Comparison of ENCODE assay signal across 10 cellular contexts in genomic region chr12:27732281-27732680, GRCh38. TPM values are rescaled to one million over a fixed set of nuclear protein-coding genes. Genes with fewer than 3 reads are reported as not detected.
A peak's percentile ranks its signal among the peaks of the same experiment; 100 is the strongest.
DNase-seq lines count a peak whose midpoint lies in the region; ATAC-seq, FAIRE-seq and TF ChIP-seq lines count a peak whose summit lies in the region.
"Had no signal": no experiment of that assay in that cellular context is flagged by ENCODE, and none has a peak within 500 bp of the region (broad histone marks: within the 10 kb centered on the region; RNA-seq: fewer than 3 reads in every experiment).

No MANE protein-coding gene starts in this region.

- no peak overlapping the region for H2BK120ac ChIP-seq in IMR-90 (ENCODE audit: low read depth, low read length)

- peaks cover 2 to 14% of the 10 kb centered on the region in 2 experiments for H3K79me1 ChIP-seq in IMR-90 (ENCODE audit: low read depth in 1 of 2, low read length in 2 of 2)

- no peak overlapping the region for H2AK9ac ChIP-seq in IMR-90 (replicated peaks; ENCODE audit: low read depth, low read length, poor library complexity)

- BruUV-seq in IMR-90 (replicated peaks; lab: Mats Ljungman, UMichigan), result no TSS peak

- no peak overlapping the region for H3K9ac ChIP-seq in IMR-90 (ENCODE audit: low read depth, low read length)

- CTCF ChIA-PET in IMR-90 (lab: Yijun Ruan, JAX), result interaction anchor here (0.6 to 2.1 kb wide), 5 partner anchors 14 to 497 kb away, joined by 3 to 11 read pairs (median 4); no protein-coding TSS in a partner anchor

- H3K27ac ChIP-seq in IMR-90 (ENCODE audit: insufficient read depth, low read length) (no peak overlapping the region), small intestine (ENCODE audit: low read depth in 1 of 2, low read length in 1 of 2) (no peak overlapping the region)

- no peaks in the 10 kb centered on the region; the same call in 1 of the 2 replicates for H3K9me1 ChIP-seq in IMR-90 (ENCODE audit: insufficient read depth, low read length)

- no peak overlapping the region for H3K4me2 ChIP-seq in IMR-90 (ENCODE audit: low read depth, low read length)

- intact Hi-C loops in IMR-90 (cut with micrococcal nuclease), result loop anchor here (5.0 to 10.0 kb wide), 2 partner anchors 90 to 1263 kb away; no protein-coding TSS in a partner anchor

- dilution Hi-C loops in IMR-90 (cut with HindIII; ENCODE audit: low sequenced_read_pairs, unreplicated experiment), result no loop called here

- no peak overlapping the region for H2AFZ ChIP-seq in IMR-90 (replicated peaks; ENCODE audit: low read length, poor library complexity)

- peaks cover 18% of the 10 kb centered on the region for H3K36me3 ChIP-seq in IMR-90 (ENCODE audit: control insufficient read depth, insufficient read depth, low read length)
- H3K36me3 ChIP-seq in small intestine (ENCODE audit: control insufficient read depth in 2 of 2, insufficient read depth in 2 of 2, low read length in 2 of 2), result peaks cover 2 to 5% of the 10 kb centered on the region in 2 donors

- POLR2A ChIA-PET in IMR-90 (lab: Charles Lee; ENCODE audit: unreplicated experiment), result interaction anchor here (0.6 kb wide), 2 partner anchors 19 to 433 kb away, joined by 3 to 4 read pairs; no protein-coding TSS in a partner anchor

- H2BK15ac ChIP-seq in IMR-90 (ENCODE audit: low read depth, low read length), result no peak overlapping the region

- peak; percentile 49; the same call in 1 of the 2 replicates for ATAC-seq in IMR-90 (ENCODE audit: low read depth)

- no peaks in the 10 kb centered on the region for H3K27me3 ChIP-seq in IMR-90 (ENCODE audit: control insufficient read depth, insufficient read depth, low read length)
- no peaks in the 10 kb centered on the region for H3K27me3 ChIP-seq in small intestine (ENCODE audit: control insufficient read depth in 2 of 2, insufficient read depth in 2 of 2, low read length in 2 of 2)

- H2AK5ac ChIP-seq in IMR-90 (ENCODE audit: low read depth, low read length), result peak overlapping the region; percentile 10; the same call in 1 of the 2 replicates

- H3K18ac ChIP-seq in IMR-90 (ENCODE audit: low read depth, low read length), result no peak overlapping the region

- FAIRE-seq in small intestine (lab: Jason Lieb, UNC), result no peak

- no peak overlapping the region for H2BK20ac ChIP-seq in IMR-90 (ENCODE audit: low read depth, low read length)

- TF ChIP-seq POLR2A in IMR-90 (IDR thresholded peaks at IDR 0.05; ENCODE audit: low read depth, low read length), result no peak

- no peak overlapping the region for H4K91ac ChIP-seq in IMR-90 (ENCODE audit: insufficient read depth, low read depth, low read length)

- in situ Hi-C loops in IMR-90 (cut with MboI; ENCODE audit: low sequenced_read_pairs), result loop anchor here (5.0 to 25.0 kb wide), 3 partner anchors 215 to 1255 kb away; no protein-coding TSS in a partner anchor

- H4K8ac ChIP-seq in IMR-90 (ENCODE audit: low read depth in 2 of 2, low read length in 2 of 2), result no peak overlapping the region

- no peaks in the 10 kb centered on the region for H3K9me3 ChIP-seq in IMR-90 (ENCODE audit: control insufficient read depth, insufficient read depth, low read length)
- no peaks in the 10 kb centered on the region for H3K9me3 ChIP-seq in small intestine (ENCODE audit: control insufficient read depth, low read depth)

- no peak overlapping the region for H2BK5ac ChIP-seq in IMR-90 (ENCODE audit: low read depth, low read length, poor library complexity, severe bottlenecking)

- TF ChIP-seq CTCF in IMR-90 (conservative IDR thresholded peaks at IDR 0.05; ENCODE audit: low read depth, low read length) (0 out of 2 replicates have a peak, but pooled peaks have one; percentile 15), cardiac fibroblast (IDR thresholded peaks at IDR 0.05; ENCODE audit: low read depth, low read length) (peak; percentile 40)

- no peak overlapping the region for H4K5ac ChIP-seq in IMR-90 (ENCODE audit: low read depth, low read length)

- no peak overlapping the region for H3K14ac ChIP-seq in IMR-90 (replicated peaks; ENCODE audit: low read depth, low read length)

- no peak for TF ChIP-seq RAD21 in IMR-90 (IDR thresholded peaks at IDR 0.05; ENCODE audit: low read length)

- H3K4me3 ChIP-seq in IMR-90 (ENCODE audit: insufficient read depth, low read depth, low read length), result no peak overlapping the region
- H3K4me3 ChIP-seq in cardiac fibroblast (replicated peaks in 1 of 2; ENCODE audit: low read depth in 2 of 2, low read length in 2 of 2), result no peak overlapping the region
- H3K4me3 ChIP-seq in small intestine (ENCODE audit: low read depth in 1 of 2, low read length in 2 of 2), result no peak overlapping the region

- H4K20me1 ChIP-seq in IMR-90 (ENCODE audit: insufficient read depth, low read length), result no peaks in the 10 kb centered on the region

- H3K4ac ChIP-seq in IMR-90 (ENCODE audit: low read depth, low read length), result no peak overlapping the region

- H3K56ac ChIP-seq in IMR-90 (ENCODE audit: extremely low read depth, insufficient read depth, low read length), result no peak overlapping the region

- DNase-seq in SIG-M5 treated with dmso at 0.1 percent for 504 hours (lab: John Stamatoyannopoulos, UW; ENCODE audit: unreplicated experiment) (peak; percentile 34), SIG-M5 (lab: John Stamatoyannopoulos, UW) (no peak), IMR-90 (no peak), cardiac fibroblast (ENCODE audit: low read depth in 2 of 2) (peak in 1 of 2 donors; percentile 22), small intestine (peak; percentile 34), OCI-M1 (lab: John Stamatoyannopoulos, UW) (no peak), NK-92 (lab: John Stamatoyannopoulos, UW; ENCODE audit: unreplicated experiment) (no peak)
- no peak for DNase-seq in activated CD4-positive, alpha-beta T cell treated with anti-CD3 and anti-CD28 coated beads, Interleukin-2, amount 50 U/mL, for 48 hours
- DNase-seq: NCI-H1048 had no signal

- H3K23ac ChIP-seq in IMR-90 (ENCODE audit: low read depth, low read length), result no peak overlapping the region

- WGBS in IMR-90 (ENCODE audit: extremely low coverage in 2 of 2, insufficient read length in 1 of 2), 2 experiments, result no CpG with 5 or more reads among the region's 2 CpGs
- 39 to 65% (median 40%) methylated on average over 2 of the region's 2 CpGs for WGBS in small intestine, 3 donors

- H3K4me1 ChIP-seq in IMR-90 (ENCODE audit: control insufficient read depth, insufficient read depth, low read length) (no peaks in the 10 kb centered on the region), small intestine (ENCODE audit: control insufficient read depth in 2 of 2, insufficient read depth in 1 of 2, low read depth in 1 of 2, low read length in 1 of 2) (no peaks in the 10 kb centered on the region)

TF ChIP-seq in IMR-90, 13 proteins besides CTCF, POLR2A, EP300 and RAD21:
- TF ChIP-seq RCOR1 (IDR thresholded peaks at IDR 0.05; ENCODE audit: insufficient replicate concordance, low read length) (no peak), USF2 (IDR thresholded peaks at IDR 0.05; ENCODE audit: low read depth, low read length) (no peak)
TF ChIP-seq in IMR-90: peak in this region for 0.

RNA-seq across cellular contexts. Expression of gene MRPS35, which starts 21.6 kb away (rescaled TPM):
- total RNA-seq in IMR-90 (2012; rRNA removed), result 27.4 and 46.9 TPM in 2 replicates
- polyA plus RNA-seq in IMR-90 (2012; rRNA removed), result 35.6 and 40.1 TPM in 2 replicates
- 8.1 and 11.7 TPM in 2 replicates for polyA plus RNA-seq in IMR-90 (2012; cell fraction: cytosol; rRNA removed)
- 2.8 and 12.5 TPM in 2 replicates for polyA plus RNA-seq in IMR-90 (2012; cell fraction: nucleus; rRNA removed; ENCODE audit: low replicate concordance)
- polyA plus RNA-seq in small intestine, result 10 to 100 TPM; 45.1 to 84.2 (median 62.4) TPM

RNA-seq across cellular contexts. Expression of gene REP15, which starts 36.0 kb away (rescaled TPM):
- total RNA-seq in IMR-90 (2012; rRNA removed), result 2.2 and 2.5 TPM in 2 replicates
- polyA plus RNA-seq in IMR-90 (2012; rRNA removed) (0.48 and 0.75 TPM in 2 replicates), small intestine (10 to 100 TPM; 17.2 to 58.8 (median 20.5) TPM)
- 0.13 and 0.17 TPM in 2 replicates for polyA plus RNA-seq in IMR-90 (2012; cell fraction: cytosol; rRNA removed)
- polyA plus RNA-seq in IMR-90 (2012; cell fraction: nucleus; rRNA removed; ENCODE audit: low replicate concordance), result 0.21 and 1.1 TPM in 2 replicates
- total RNA-seq: CD4-positive, CD25-positive, alpha-beta regulatory T cell had no signal

RNA-seq across cellular contexts. Expression of gene KLHL42, which starts 47.8 kb away (rescaled TPM):
- total RNA-seq in IMR-90 (2012; rRNA removed), result 28.3 and 33.1 TPM in 2 replicates
- 16.0 and 16.7 TPM in 2 replicates for polyA plus RNA-seq in IMR-90 (2012; rRNA removed)
- polyA plus RNA-seq in IMR-90 (2012; cell fraction: cytosol; rRNA removed), result 5.9 and 12.5 TPM in 2 replicates
- polyA plus RNA-seq in IMR-90 (2012; cell fraction: nucleus; rRNA removed; ENCODE audit: low replicate concordance), result 40.8 and 46.2 TPM in 2 replicates
- 1 to 10 TPM; 2.2 to 6.8 (median 2.4) TPM for polyA plus RNA-seq in small intestine

RNA-seq across cellular contexts. Expression of gene MANSC4, which starts 47.8 kb away (rescaled TPM):
- not detected in 2 replicates for total RNA-seq in IMR-90 (2012; rRNA removed)
- polyA plus RNA-seq in IMR-90 (2012; rRNA removed) (not detected in 2 replicates), small intestine (not detected)
- not detected in 2 replicates for polyA plus RNA-seq in IMR-90 (2012; cell fraction: cytosol; rRNA removed)
- polyA plus RNA-seq in IMR-90 (2012; cell fraction: nucleus; rRNA removed; ENCODE audit: low replicate concordance), result 0.08 TPM in 1 of 2 replicates, not detected in the other
- total RNA-seq: CD4-positive, CD25-positive, alpha-beta regulatory T cell had no signal

Comparison
In these comparisons a context has a peak if more than half of its experiments do, and no peak if none do; other contexts are left out.
1. DNase-seq: peak in SIG-M5 treated with dmso at 0.1 percent for 504 hours (single experiment) and small intestine (single experiment); none in SIG-M5 (single experiment), IMR-90 (single experiment), OCI-M1 (single experiment), activated CD4-positive, alpha-beta T cell treated with anti-CD3 and anti-CD28 coated beads, Interleukin-2, amount 50 U/mL, for 48 hours (0 of 2) and NK-92 (single experiment).
2. RNA of gene REP15, which starts 36.0 kb away (polyA plus RNA-seq): 17.2 to 58.8 TPM in small intestine; 0.13 to 1.1 TPM in IMR-90; every median in the first group is over 4 times any median in the second.